Comparison of ENCODE assay signal across 3 cellular contexts in genomic region chr1:29707796-29708195, GRCh38.
TF ChIP-seq lines count a peak whose summit lies in the region.

No MANE protein-coding gene starts in this region.

TF ChIP-seq in SK-N-SH, 30 proteins besides CTCF, POLR2A, EP300 and RAD21:
- TF ChIP-seq ELF1 (IDR thresholded peaks at IDR 0.05), result no peak
- no peak for TF ChIP-seq IRF3 (IDR thresholded peaks at IDR 0.05; ENCODE audit: low read depth, low read length)
- no peak for TF ChIP-seq GATA2 (CRISPR knock-in tag; IDR thresholded peaks at IDR 0.05)
- no peak for TF ChIP-seq FOSL2 (IDR thresholded peaks at IDR 0.05; ENCODE audit: borderline replicate concordance, low read depth)
- no peak for TF ChIP-seq TCF12 (IDR thresholded peaks at IDR 0.05)
- TF ChIP-seq MAX (IDR thresholded peaks at IDR 0.05; ENCODE audit: low read depth), result no peak
- no peak for TF ChIP-seq MXI1 (IDR thresholded peaks at IDR 0.05; ENCODE audit: low read depth, low read length)
- TF ChIP-seq CHD2 (IDR thresholded peaks at IDR 0.05; ENCODE audit: low read length, partially characterized antibody), result no peak

TF ChIP-seq in SK-N-SH treated with all-trans-retinoic acid at 6 μM for 48 hours, 23 proteins besides CTCF, POLR2A, EP300 and RAD21:
- no peak for TF ChIP-seq TOX (CRISPR knock-in tag; IDR thresholded peaks at IDR 0.05; ENCODE audit: borderline replicate concordance)

TF ChIP-seq in endothelial cell of umbilical vein, 7 proteins besides CTCF, POLR2A, EP300 and RAD21:
- TF ChIP-seq MYC (IDR thresholded peaks at IDR 0.05; ENCODE audit: low read depth, low read length) (no peak), EZH2 (IDR thresholded peaks at IDR 0.05; ENCODE audit: borderline replicate concordance, low read depth, low read length, severe bottlenecking) (no peak), JUN (IDR thresholded peaks at IDR 0.05; ENCODE audit: borderline replicate concordance, insufficient read depth, insufficient read length, low read depth) (no peak), GATA2 (IDR thresholded peaks at IDR 0.05; ENCODE audit: insufficient read depth, insufficient read length, low read depth, low read length) (no peak), POLR2AphosphoS5 (IDR thresholded peaks at IDR 0.05; ENCODE audit: insufficient read depth, low read depth, low read length) (no peak), MAX (IDR thresholded peaks at IDR 0.05; ENCODE audit: insufficient read depth, insufficient read length) (no peak), FOS (IDR thresholded peaks at IDR 0.05; ENCODE audit: borderline replicate concordance, insufficient read depth, low read length) (no peak)
